1 cellular context compared by ENCODE assay signal in genomic region chr15:89785064-89785770, GRCh38.
TF ChIP-seq lines count a peak whose summit lies in the region.

No MANE protein-coding gene starts in this region.

TF ChIP-seq in A549, 52 proteins besides CTCF, POLR2A, EP300 and RAD21 (continued from another document):
- TF ChIP-seq MAZ (IDR thresholded peaks at IDR 0.05; ENCODE audit: borderline replicate concordance, low read depth, low read length): no peak
